Comparison of ENCODE assay signal across 10 cellular contexts in genomic region chr7:55526770-55527169, GRCh38. TPM values are rescaled to one million over a fixed set of nuclear protein-coding genes. Genes with fewer than 3 reads are reported as not detected.
A peak's percentile ranks its signal among the peaks of the same experiment; 100 is the strongest.
DNase-seq lines count a peak whose midpoint lies in the region; ATAC-seq and TF ChIP-seq lines count a peak whose summit lies in the region.
"Had no signal": no experiment of that assay in that cellular context is flagged by ENCODE, and none has a peak within 500 bp of the region (broad histone marks: within the 10 kb centered on the region; RNA-seq: fewer than 3 reads in every experiment).

No MANE protein-coding gene starts in this region.

- H3K36me3 ChIP-seq in WERI-Rb-1, result no peaks in the 10 kb centered on the region; the same call in 1 of the 2 replicates

- intact Hi-C loops in posterior vena cava (cut with DNase I), result no loop called here

- H3K27me3 ChIP-seq in WERI-Rb-1 (ENCODE audit: insufficient read depth, low read depth, severe bottlenecking), result no peaks in the 10 kb centered on the region

- peak overlapping the region; percentile 23 for H3K4me3 ChIP-seq in WERI-Rb-1 (ENCODE audit: low read depth, low read length)
- H3K4me3 ChIP-seq: skin epidermis had no signal

- DNase-seq in DMS 273 (lab: John Stamatoyannopoulos, UW; ENCODE audit: unreplicated experiment) (peak; percentile 70), DMS 273 treated with DMSO at 0.1 percent for 48 hours (lab: John Stamatoyannopoulos, UW) (no peak), WERI-Rb-1 (peak; percentile 54), retina (peak; percentile 89), cerebellum (ENCODE audit: low spot score) (no peak), posterior vena cava (ENCODE audit: low spot score) (no peak), AG08396 (ENCODE audit: low spot score) (no peak)

- no peak overlapping the region for H3K27ac ChIP-seq in WERI-Rb-1
- H3K27ac ChIP-seq: 22Rv1 had no signal

- peak; percentile 39 for ATAC-seq in HG03558 (IDR thresholded peaks at IDR 0.05; ENCODE audit: extremely low read depth, unreplicated experiment)

- no peaks in the 10 kb centered on the region for H3K9me3 ChIP-seq in WERI-Rb-1 (ENCODE audit: severe bottlenecking)

- TF ChIP-seq CTCF in WERI-Rb-1 (IDR thresholded peaks at IDR 0.05; ENCODE audit: low read depth, low read length), result no peak

RNA-seq across cellular contexts. Expression of gene VOPP1, which starts 45.5 kb away (rescaled TPM):
- 83.1 TPM for total RNA-seq in cerebellum
- total RNA-seq in posterior vena cava, result 10 to 100 TPM; 47.4 to 56.7 TPM

Comparison
In these comparisons a context has a peak if more than half of its experiments do, and no peak if none do; other contexts are left out.
1. DNase-seq: peak in DMS 273 (single experiment), WERI-Rb-1 (single experiment) and retina (single experiment); none in DMS 273 treated with DMSO at 0.1 percent for 48 hours (single experiment), cerebellum (single experiment), posterior vena cava (single experiment) and AG08396 (single experiment).